14 cellular contexts compared by ENCODE assay signal in the genomic region with DNA sequence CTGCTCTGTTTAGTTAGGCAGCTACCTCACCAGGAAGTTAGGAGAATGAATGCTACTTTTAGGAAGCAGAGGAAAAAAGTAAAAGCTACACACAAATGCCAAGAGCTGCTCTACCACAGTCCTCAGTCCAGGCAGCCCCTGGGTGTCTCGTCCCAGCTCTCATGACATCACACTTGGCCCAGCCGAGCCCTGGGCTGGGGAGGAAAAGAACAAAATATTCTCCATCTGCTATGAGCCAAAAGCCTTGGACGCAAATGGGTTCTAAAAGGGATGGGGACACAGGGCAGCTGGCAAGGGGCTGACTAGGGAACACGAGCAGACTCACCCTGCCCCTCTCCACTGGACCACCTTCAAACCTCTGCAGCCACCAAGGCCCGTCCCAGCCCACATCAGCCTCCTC. TPM values are rescaled to one million over a fixed set of nuclear protein-coding genes. Genes with fewer than 3 reads are reported as not detected.
A peak's percentile ranks its signal among the peaks of the same experiment; 100 is the strongest.
DNase-seq lines count a peak whose midpoint lies in the region; ATAC-seq lines count a peak whose summit lies in the region.
"Had no signal": no experiment of that assay in that cellular context is flagged by ENCODE, and none has a peak within 500 bp of the region (broad histone marks: within the 10 kb centered on the region; RNA-seq: fewer than 3 reads in every experiment).

No MANE protein-coding gene starts in this region.

- ATAC-seq in left lobe of liver (peak; percentile 27), GM19023 (IDR thresholded peaks at IDR 0.05; ENCODE audit: unreplicated experiment) (no peak)
- no peak for ATAC-seq in stimulated activated effector memory CD8-positive, alpha-beta T cell treated with anti-CD3 and anti-CD28 coated beads, Interleukin-12 subunit alpha, Interleukin-12 subunit beta, amount 100 ng/mL, for 72 hours
- ATAC-seq: HCT116; naive thymus-derived CD4-positive, alpha-beta T cell had no signal

- no peak overlapping the region for H3K4me3 Mint-ChIP-seq in stimulated activated effector memory CD8-positive, alpha-beta T cell treated with anti-CD3 and anti-CD28 coated beads, Interleukin-12 subunit alpha, Interleukin-12 subunit beta, amount 100 ng/mL, for 72 hours
- H3K4me3 Mint-ChIP-seq: naive thymus-derived CD4-positive, alpha-beta T cell; stimulated activated naive CD8-positive, alpha-beta T cell treated with anti-CD3 and anti-CD28 coated beads, Interleukin-15, Interleukin-2, amounts not matched to agents 100 ng/mL and 50 ng/mL, for 24 hours had no signal

- peaks cover 27% of the 10 kb centered on the region for H3K4me1 Mint-ChIP-seq in stimulated activated effector memory CD8-positive, alpha-beta T cell treated with anti-CD3 and anti-CD28 coated beads, Interleukin-12 subunit alpha, Interleukin-12 subunit beta, amount 100 ng/mL, for 72 hours

- DNase-seq in C1 segment of cervical spinal cord (lab: John Stamatoyannopoulos, UW) (peak in 12 of 14 donors; percentile 33 to 85 (median 54)), cerebellum (ENCODE audit: low spot score) (peak; percentile 83), left lobe of liver (ENCODE audit: low spot score) (no peak), islet precursor cell (no peak), foreskin melanocyte (no peak)
- DNase-seq in stimulated activated effector memory CD8-positive, alpha-beta T cell treated with anti-CD3 and anti-CD28 coated beads, Interleukin-12 subunit alpha, Interleukin-12 subunit beta, amount 100 ng/mL, for 72 hours (ENCODE audit: low spot score in 2 of 2) = no peak
- DNase-seq in stimulated activated naive CD4-positive, alpha-beta T cell treated with Interleukin-2 at 50 U/mL for 16 hours (lab: John Stamatoyannopoulos, UW) = no peak
- DNase-seq: ACHN; activated naive CD4-positive, alpha-beta T cell treated with anti-CD3 and anti-CD28 coated beads, Interleukin-2, amount 50 U/mL, for 16 hours; naive thymus-derived CD4-positive, alpha-beta T cell; NK-92 treated with Interleukin-12 subunit alpha and Interleukin-12 subunit beta, amount 100 ng/mL, for 24 hours had no signal

- H3K27ac Mint-ChIP-seq in stimulated activated effector memory CD8-positive, alpha-beta T cell treated with anti-CD3 and anti-CD28 coated beads, Interleukin-12 subunit alpha, Interleukin-12 subunit beta, amount 100 ng/mL, for 72 hours = peak overlapping the region; percentile 74
- H3K27ac Mint-ChIP-seq: stimulated activated naive CD8-positive, alpha-beta T cell treated with anti-CD3 and anti-CD28 coated beads, Interleukin-15, Interleukin-2, amounts not matched to agents 100 ng/mL and 50 ng/mL, for 24 hours had no signal

- no peaks in the 10 kb centered on the region for H3K9me3 Mint-ChIP-seq in stimulated activated effector memory CD8-positive, alpha-beta T cell treated with anti-CD3 and anti-CD28 coated beads, Interleukin-12 subunit alpha, Interleukin-12 subunit beta, amount 100 ng/mL, for 72 hours
- H3K9me3 Mint-ChIP-seq: stimulated activated naive CD8-positive, alpha-beta T cell treated with anti-CD3 and anti-CD28 coated beads, Interleukin-15, Interleukin-2, amounts not matched to agents 100 ng/mL and 50 ng/mL, for 24 hours had no signal

- peaks cover 44% of the 10 kb centered on the region for H3K36me3 Mint-ChIP-seq in stimulated activated effector memory CD8-positive, alpha-beta T cell treated with anti-CD3 and anti-CD28 coated beads, Interleukin-12 subunit alpha, Interleukin-12 subunit beta, amount 100 ng/mL, for 72 hours

RNA-seq across cellular contexts. Expression of a gene that starts 26.1 kb away (rescaled TPM):
- total RNA-seq in cerebellum (23.8 TPM), left lobe of liver (11.7 TPM)

RNA-seq across cellular contexts. Expression of a gene that starts 44.9 kb away (rescaled TPM):
- total RNA-seq in cerebellum = 5.2 TPM
- total RNA-seq in left lobe of liver = 2.5 TPM

Comparison
In these comparisons a context has a peak if more than half of its experiments do, and no peak if none do; other contexts are left out.
1. DNase-seq: peak in C1 segment of cervical spinal cord (12 of 14) and cerebellum (single experiment); none in left lobe of liver (single experiment), stimulated activated effector memory CD8-positive, alpha-beta T cell treated with anti-CD3 and anti-CD28 coated beads, Interleukin-12 subunit alpha, Interleukin-12 subunit beta, amount 100 ng/mL, for 72 hours (0 of 2), islet precursor cell (single experiment), foreskin melanocyte (single experiment) and stimulated activated naive CD4-positive, alpha-beta T cell treated with Interleukin-2 at 50 U/mL for 16 hours (single experiment).